ENCODE assay signal across 23 cellular contexts in the genomic region with DNA sequence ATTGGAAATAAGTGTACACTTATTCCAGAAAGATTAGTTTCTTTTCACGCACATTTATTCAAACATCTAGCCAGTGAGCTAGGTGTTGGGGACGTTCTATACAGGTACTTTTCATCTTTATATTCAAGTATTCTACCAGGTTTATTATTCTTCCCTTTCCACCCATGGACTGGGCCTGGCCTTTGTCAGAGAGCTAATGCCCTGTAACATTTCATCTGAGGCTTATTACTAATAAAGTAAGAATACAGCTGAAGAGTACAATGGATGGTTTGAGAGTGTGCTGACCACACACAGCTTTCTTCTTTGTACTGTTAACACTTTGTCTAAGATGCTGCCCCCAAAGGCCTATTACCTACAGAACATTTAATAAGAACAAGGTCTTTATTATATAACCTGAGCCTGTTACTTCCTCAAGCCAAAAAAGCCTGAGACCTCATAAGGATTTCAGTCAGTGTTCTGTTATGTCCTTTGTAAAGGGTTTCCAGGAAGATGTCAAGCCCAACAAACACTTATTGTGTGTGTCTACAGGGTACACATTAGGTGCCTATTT.
DNase-seq lines count a peak whose midpoint lies in the region; ATAC-seq and TF ChIP-seq lines count a peak whose summit lies in the region.
"Had no signal": no experiment of that assay in that cellular context is flagged by ENCODE, and none has a peak within 500 bp of the region (broad histone marks: within the 10 kb centered on the region; RNA-seq: fewer than 3 reads in every experiment).

No MANE protein-coding gene starts in this region.

- H3K9me3 Mint-ChIP-seq in brain = no peaks in the 10 kb centered on the region
- no peaks in the 10 kb centered on the region for H3K9me3 Mint-ChIP-seq in osteocyte (ENCODE audit: unreplicated experiment)
- no peaks in the 10 kb centered on the region for H3K9me3 Mint-ChIP-seq in type B pancreatic cell
- H3K9me3 Mint-ChIP-seq: HFFc6, IgD-negative memory B cell had no signal

- H3K36me3 ChIP-seq in upper lobe of left lung = peaks cover 0 to 9% (median 0%) of the 10 kb centered on the region in 4 donors
- H3K36me3 ChIP-seq in upper lobe of right lung = no peaks in the 10 kb centered on the region
- H3K36me3 ChIP-seq: suprapubic skin had no signal

- DNase-seq in NAMALWA (ENCODE audit: low spot score) = peak; percentile 33
- DNase-seq in osteocyte (ENCODE audit: extremely low spot score, unreplicated experiment) = no peak
- no peak for DNase-seq in type B pancreatic cell (ENCODE audit: extremely low spot score, unreplicated experiment)
- DNase-seq in upper lobe of left lung = no peak
- DNase-seq in activated effector memory CD4-positive, alpha-beta T cell treated with anti-CD3 and anti-CD28 coated beads, Interleukin-2, amount 50 U/mL, for 16 hours = no peak
- no peak for DNase-seq in upper lobe of right lung
- DNase-seq: activated CD4-positive, alpha-beta T cell treated with anti-CD3 and anti-CD28 coated beads for 36 hours; activated CD8-positive, alpha-beta memory T cell treated with anti-CD3 and anti-CD28 coated beads for 24 hours; activated T-cell treated with anti-CD3 and anti-CD28 coated beads, Interleukin-2, amount 50 U/mL, for 1 hour; CD8-positive, alpha-beta memory T cell; effector memory CD8-positive, alpha-beta T cell; HFFc6; hippocampal formation; left ventricle myocardium superior; NCI-H1105 treated with DMSO at 0.1 percent for 48 hours; NCI-H2029; NCI-H226; NCI-H774; psoas muscle had no signal

- H3K27me3 ChIP-seq in upper lobe of left lung (no peaks in the 10 kb centered on the region), upper lobe of right lung (no peaks in the 10 kb centered on the region)
- H3K27me3 ChIP-seq: suprapubic skin had no signal

- intact Hi-C loops in upper lobe of right lung (cut with DNase I) = no loop called here

- H3K4me3 ChIP-seq in upper lobe of left lung = no peak overlapping the region
- no peak overlapping the region for H3K4me3 ChIP-seq in upper lobe of right lung
- H3K4me3 ChIP-seq: suprapubic skin had no signal

- H3K4me1 Mint-ChIP-seq in brain (peaks cover 35% of the 10 kb centered on the region), osteocyte (ENCODE audit: unreplicated experiment) (peaks cover 4% of the 10 kb centered on the region), type B pancreatic cell (ENCODE audit: unreplicated experiment) (peaks cover 36% of the 10 kb centered on the region)

- H3K4me3 Mint-ChIP-seq in brain = peak overlapping the region; percentile 23 to 84 (median 39)
- no peak overlapping the region for H3K4me3 Mint-ChIP-seq in osteocyte (ENCODE audit: unreplicated experiment)
- peak overlapping the region; percentile 5 for H3K4me3 Mint-ChIP-seq in type B pancreatic cell
- H3K4me3 Mint-ChIP-seq: CD8-positive, alpha-beta memory T cell had no signal

- no peaks in the 10 kb centered on the region for H3K27me3 Mint-ChIP-seq in brain
- H3K27me3 Mint-ChIP-seq in osteocyte (ENCODE audit: unreplicated experiment) = no peaks in the 10 kb centered on the region
- no peaks in the 10 kb centered on the region for H3K27me3 Mint-ChIP-seq in type B pancreatic cell

- no peak for TF ChIP-seq EP300 in upper lobe of left lung (IDR thresholded peaks at IDR 0.05)

- H3K27ac Mint-ChIP-seq in brain (peak overlapping the region in 2 of 5 experiments; percentile 17 to 40), osteocyte (ENCODE audit: unreplicated experiment) (peak overlapping the region; percentile 14), type B pancreatic cell (no peak overlapping the region)
- H3K27ac Mint-ChIP-seq: activated CD4-positive, alpha-beta T cell treated with anti-CD3 and anti-CD28 coated beads for 36 hours; effector memory CD8-positive, alpha-beta T cell had no signal

- ATAC-seq in upper lobe of left lung (ENCODE audit: low FRiP score in 2 of 2) (no peak), upper lobe of right lung (no peak)
- ATAC-seq: activated CD4-positive, alpha-beta T cell treated with anti-CD3 and anti-CD28 coated beads for 36 hours; effector memory CD8-positive, alpha-beta T cell; esophagus mucosa; left ventricle myocardium superior; psoas muscle had no signal

- peaks cover 16% of the 10 kb centered on the region for H3K36me3 Mint-ChIP-seq in brain
- H3K36me3 Mint-ChIP-seq in osteocyte (ENCODE audit: unreplicated experiment) = peaks cover 11% of the 10 kb centered on the region
- H3K36me3 Mint-ChIP-seq in type B pancreatic cell = peaks cover 13% of the 10 kb centered on the region
- H3K36me3 Mint-ChIP-seq: IgD-negative memory B cell had no signal

- peak overlapping the region in 2 of 4 donors; percentile 73 to 79 for H3K27ac ChIP-seq in upper lobe of left lung
- H3K27ac ChIP-seq in upper lobe of right lung = no peak overlapping the region
- H3K27ac ChIP-seq: suprapubic skin had no signal

- TF ChIP-seq CTCF in brain (conservative IDR thresholded peaks at IDR 0.05) (no peak), osteocyte (IDR thresholded peaks at IDR 0.05) (no peak), type B pancreatic cell (conservative IDR thresholded peaks at IDR 0.05) (no peak), upper lobe of left lung (IDR thresholded peaks at IDR 0.05) (no peak), upper lobe of right lung (IDR thresholded peaks at IDR 0.05) (no peak)

- no peaks in the 10 kb centered on the region for H3K9me3 ChIP-seq in upper lobe of left lung
- H3K9me3 ChIP-seq in upper lobe of right lung = no peaks in the 10 kb centered on the region
- H3K9me3 ChIP-seq: psoas muscle, suprapubic skin had no signal

- peaks cover 53 to 75% (median 67%) of the 10 kb centered on the region in 4 donors for H3K4me1 ChIP-seq in upper lobe of left lung
- H3K4me1 ChIP-seq in upper lobe of right lung = peaks cover 62% of the 10 kb centered on the region

- WGBS in upper lobe of left lung, 2 donors = 70 to 79% methylated on average over 2 of the region's 2 CpGs

- TF ChIP-seq POLR2A in upper lobe of left lung (IDR thresholded peaks at IDR 0.05) = no peak
